8 cellular contexts compared by ENCODE assay signal in the genomic region with DNA sequence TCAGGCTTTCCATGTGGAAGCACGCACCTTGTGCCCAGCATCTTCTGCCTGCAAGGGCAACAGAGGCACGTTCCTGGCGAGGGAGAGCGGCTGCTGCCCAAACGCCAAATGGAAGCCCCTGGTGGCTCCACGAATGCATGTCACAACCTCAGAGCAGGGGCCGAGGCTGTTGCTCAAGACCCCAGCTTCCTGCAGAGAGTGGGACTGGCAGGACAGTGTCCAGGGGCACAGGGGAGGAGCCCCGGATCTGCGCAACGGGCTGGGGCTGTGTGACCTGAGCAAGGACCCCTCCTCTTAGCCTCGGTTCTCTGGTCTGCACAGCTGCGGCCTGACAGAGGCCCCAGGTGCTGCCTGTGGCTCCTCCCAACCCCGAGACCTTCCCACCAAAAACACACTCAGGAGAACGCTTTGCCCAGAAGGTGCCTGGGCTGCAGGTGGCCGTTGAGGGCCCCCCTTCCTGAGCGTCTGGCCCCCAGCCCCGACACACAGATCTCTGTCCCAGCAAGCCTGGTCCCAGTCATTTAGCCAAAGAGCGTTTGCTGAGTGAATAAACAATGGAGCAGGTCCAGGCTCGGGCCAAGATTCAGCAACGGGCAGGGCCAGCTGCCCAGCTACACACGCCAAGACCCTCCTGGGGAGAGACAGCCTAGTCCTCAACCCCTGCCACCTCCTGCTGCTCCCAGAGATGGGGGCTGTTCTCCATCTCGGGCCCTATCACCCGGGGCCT. TPM values are rescaled to one million over a fixed set of nuclear protein-coding genes. Genes with fewer than 3 reads are reported as not detected.
DNase-seq lines count a peak whose midpoint lies in the region; ATAC-seq, FAIRE-seq and TF ChIP-seq lines count a peak whose summit lies in the region.

No MANE protein-coding gene starts in this region.

- ATAC-seq in activated T-cell treated with anti-CD3 and anti-CD28 coated beads, Interleukin-2, amount 50 U/mL, for 4 hours = no peak
- ATAC-seq in HG02588 (IDR thresholded peaks at IDR 0.05; ENCODE audit: unreplicated experiment) (no peak), HG02763 (IDR thresholded peaks at IDR 0.05; ENCODE audit: unreplicated experiment) (no peak)

- no peak for FAIRE-seq in kidney (lab: Jason Lieb, UNC)

- peaks cover 16% of the 10 kb centered on the region for H3K4me1 Mint-ChIP-seq in activated T-cell treated with anti-CD3 and anti-CD28 coated beads, Interleukin-2, amount 50 U/mL, for 4 hours (ENCODE audit: low read depth)
- peaks cover 6% of the 10 kb centered on the region for H3K4me1 Mint-ChIP-seq in activated naive CD8-positive, alpha-beta T cell treated with anti-CD3 and anti-CD28 coated beads for 36 hours

- H3K9me3 ChIP-seq in kidney (ENCODE audit: control insufficient read depth in 1 of 2, low read length in 2 of 2) (no peaks in the 10 kb centered on the region), tibial artery (no peaks in the 10 kb centered on the region)

- H3K4me1 ChIP-seq in kidney (ENCODE audit: control insufficient read depth in 1 of 2, insufficient read depth in 1 of 2, low read depth in 1 of 2, low read length in 2 of 2) (peaks cover 11 to 52% of the 10 kb centered on the region in 2 donors), tibial artery (peaks cover 0 to 88% (median 58%) of the 10 kb centered on the region in 4 donors)

- no peaks in the 10 kb centered on the region for H3K9me3 Mint-ChIP-seq in activated T-cell treated with anti-CD3 and anti-CD28 coated beads, Interleukin-2, amount 50 U/mL, for 4 hours
- no peaks in the 10 kb centered on the region for H3K9me3 Mint-ChIP-seq in activated naive CD8-positive, alpha-beta T cell treated with anti-CD3 and anti-CD28 coated beads for 36 hours

- DNase-seq in activated T-cell treated with anti-CD3 and anti-CD28 coated beads, Interleukin-2, amount 50 U/mL, for 4 hours = no peak
- DNase-seq in activated T-cell treated with anti-CD3 and anti-CD28 coated beads, Interleukin-2, amount 50 U/mL, for 1 hour = no peak
- no peak for DNase-seq in activated naive CD8-positive, alpha-beta T cell treated with anti-CD3 and anti-CD28 coated beads for 36 hours
- DNase-seq in kidney (no peak), tibial artery (no peak), ureter (ENCODE audit: low spot score) (no peak)

- no peaks in the 10 kb centered on the region for H3K27me3 ChIP-seq in tibial artery

- H3K36me3 Mint-ChIP-seq in activated T-cell treated with anti-CD3 and anti-CD28 coated beads, Interleukin-2, amount 50 U/mL, for 4 hours (ENCODE audit: insufficient read depth) = no peaks in the 10 kb centered on the region
- H3K36me3 Mint-ChIP-seq in activated naive CD8-positive, alpha-beta T cell treated with anti-CD3 and anti-CD28 coated beads for 36 hours = no peaks in the 10 kb centered on the region

- TF ChIP-seq CTCF in kidney (IDR thresholded peaks at IDR 0.05; ENCODE audit: borderline replicate concordance, extremely low read depth, insufficient read depth) (no peak), tibial artery (IDR thresholded peaks at IDR 0.05) (no peak)

- H3K36me3 ChIP-seq in kidney (ENCODE audit: control insufficient read depth in 1 of 2, insufficient read depth in 2 of 2, low read length in 2 of 2) (no peaks in the 10 kb centered on the region), tibial artery (no peaks in the 10 kb centered on the region)

- no peaks in the 10 kb centered on the region for H3K27me3 Mint-ChIP-seq in activated T-cell treated with anti-CD3 and anti-CD28 coated beads, Interleukin-2, amount 50 U/mL, for 4 hours (ENCODE audit: low read depth)
- no peaks in the 10 kb centered on the region for H3K27me3 Mint-ChIP-seq in activated naive CD8-positive, alpha-beta T cell treated with anti-CD3 and anti-CD28 coated beads for 36 hours

- no peak overlapping the region for H3K27ac Mint-ChIP-seq in activated naive CD8-positive, alpha-beta T cell treated with anti-CD3 and anti-CD28 coated beads for 36 hours

- peak overlapping the region in 1 of 2 donors; percentile 1 for H3K27ac ChIP-seq in kidney (ENCODE audit: low read depth in 2 of 2, low read length in 2 of 2)
- H3K27ac ChIP-seq in tibial artery = peak overlapping the region; percentile 87 to 92

- H3K4me3 ChIP-seq in kidney (ENCODE audit: low read length in 2 of 2) = peak overlapping the region; percentile 56 to 82
- H3K4me3 ChIP-seq in tibial artery = peak overlapping the region; percentile 86 to 88

- peak overlapping the region; percentile 42 to 54 for H3K9ac ChIP-seq in kidney (ENCODE audit: low read length in 2 of 2)

- peak overlapping the region; percentile 52 for H3K4me3 Mint-ChIP-seq in activated T-cell treated with anti-CD3 and anti-CD28 coated beads, Interleukin-2, amount 50 U/mL, for 4 hours
- peak overlapping the region; percentile 47 for H3K4me3 Mint-ChIP-seq in activated naive CD8-positive, alpha-beta T cell treated with anti-CD3 and anti-CD28 coated beads for 36 hours

- intact Hi-C loops in kidney (cut with DNase I) (no loop called here), tibial artery (cut with DNase I; ENCODE audit: low total_unique reads) (loop anchor here (5.0 kb wide), 1 partner anchor 784 kb away; the partner anchor contains the start of genes MRM2 and NUDT1)

RNA-seq across cellular contexts. Expression of gene MICALL2, which starts 1.2 kb away (rescaled TPM):
- 1 to 10 TPM; 1.3 to 2.7 (median 1.4) TPM for total RNA-seq in activated T-cell treated with anti-CD3 and anti-CD28 coated beads, Interleukin-2, amount 50 U/mL, for 4 hours
- 1 to 10 TPM; 2.1 to 2.3 TPM for total RNA-seq in activated naive CD8-positive, alpha-beta T cell treated with anti-CD3 and anti-CD28 coated beads for 36 hours
- total RNA-seq in kidney = 53.4 TPM
- polyA plus RNA-seq in kidney (ENCODE audit: insufficient read depth, low read depth, low replicate concordance) = 16.6 TPM
- total RNA-seq in ureter = 54.7 TPM

RNA-seq across cellular contexts. Expression of gene INTS1, which starts 46.1 kb away (rescaled TPM):
- total RNA-seq in activated T-cell treated with anti-CD3 and anti-CD28 coated beads, Interleukin-2, amount 50 U/mL, for 4 hours = 100 to 1,000 TPM; 110 to 126 (median 119) TPM
- 10 to 100 TPM; 88.9 to 94.1 TPM for total RNA-seq in activated naive CD8-positive, alpha-beta T cell treated with anti-CD3 and anti-CD28 coated beads for 36 hours
- total RNA-seq in kidney (91.3 TPM), ureter (97.5 TPM)
- 62.8 TPM for polyA plus RNA-seq in kidney (ENCODE audit: insufficient read depth, low read depth, low replicate concordance)

Comparison
In these comparisons a context has a peak if more than half of its experiments do, and no peak if none do; other contexts are left out.
1. RNA of gene MICALL2, which starts 1.2 kb away (total RNA-seq): 54.7 TPM in ureter (single experiment) and 53.4 TPM in kidney (single experiment); 2.1 to 2.3 TPM in activated naive CD8-positive, alpha-beta T cell treated with anti-CD3 and anti-CD28 coated beads for 36 hours and 1.3 to 2.7 TPM in activated T-cell treated with anti-CD3 and anti-CD28 coated beads, Interleukin-2, amount 50 U/mL, for 4 hours; every median in the first group is over 10 times any median in the second.